In the genomic region with DNA sequence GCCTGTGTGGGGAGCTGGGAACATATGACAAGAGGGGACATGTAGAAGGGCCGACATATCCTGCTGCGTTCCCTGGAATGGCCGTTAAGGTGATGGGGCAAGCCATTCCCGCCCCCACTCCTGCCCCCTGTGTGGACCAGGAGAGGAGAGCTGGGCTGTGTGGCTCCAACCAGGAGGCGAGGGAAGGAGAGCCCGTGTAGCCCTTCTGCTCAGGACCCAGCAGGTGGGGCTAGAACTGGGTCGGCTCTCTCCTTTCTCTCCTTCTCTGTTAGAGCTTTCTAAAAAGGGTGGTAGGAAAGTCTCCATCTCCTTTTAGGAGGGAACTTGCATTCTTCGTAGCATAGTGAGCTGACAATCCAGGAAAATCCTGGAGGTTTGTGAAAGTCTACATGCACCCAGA, we compare ENCODE assay signal across 11 cellular contexts.
"Had no signal": no experiment of that assay in that cellular context is flagged by ENCODE, and none has a peak within 500 bp of the region (broad histone marks: within the 10 kb centered on the region; RNA-seq: fewer than 3 reads in every experiment).

No MANE protein-coding gene starts in this region.

- H3K9me3 ChIP-seq: lower lobe of right lung, mucosa of descending colon, testis, uterus had no signal

- DNase-seq: activated gamma-delta T cell; effector CD4-positive, alpha-beta T cell; stimulated activated CD4-positive, alpha-beta T cell treated with anti-CD3 and anti-CD28 coated beads, Interleukin-4, amount 100 ng/mL, for 1 hour had no signal

- H3K4me1 Mint-ChIP-seq: activated CD4-positive, alpha-beta memory T cell treated with anti-CD3 and anti-CD28 coated beads, Interleukin-2, amount 10 ng/mL, durations not matched to agents 7 days and 5 days; activated CD4-positive, alpha-beta T cell treated with anti-CD3 and anti-CD28 coated beads, Interleukin-2, amount 10 ng/mL, durations not matched to agents 24 days and 14 days had no signal

- H3K4me3 Mint-ChIP-seq: activated CD4-positive, alpha-beta memory T cell treated with anti-CD3 and anti-CD28 coated beads, Interleukin-2, amount 10 ng/mL, durations not matched to agents 7 days and 5 days; activated CD4-positive, alpha-beta T cell treated with anti-CD3 and anti-CD28 coated beads, Interleukin-2, amount 10 ng/mL, durations not matched to agents 24 days and 14 days; nephron progenitor cell had no signal

- H3K4me1 ChIP-seq: lower lobe of right lung, uterus had no signal

- H3K27me3 ChIP-seq: testis, uterus had no signal

- H3K36me3 ChIP-seq: uterus had no signal

- H3K9me3 Mint-ChIP-seq: activated CD4-positive, alpha-beta memory T cell treated with anti-CD3 and anti-CD28 coated beads, Interleukin-2, amount 10 ng/mL, durations not matched to agents 7 days and 5 days; activated CD4-positive, alpha-beta T cell treated with anti-CD3 and anti-CD28 coated beads, Interleukin-2, amount 10 ng/mL, durations not matched to agents 24 days and 14 days; activated naive CD4-positive, alpha-beta T cell treated with anti-CD3 and anti-CD28 coated beads, Interleukin-2, amount 50 U/mL, for 72 hours; nephron progenitor cell had no signal

- H3K27me3 Mint-ChIP-seq: activated CD4-positive, alpha-beta memory T cell treated with anti-CD3 and anti-CD28 coated beads, Interleukin-2, amount 10 ng/mL, durations not matched to agents 7 days and 5 days; activated CD4-positive, alpha-beta T cell treated with anti-CD3 and anti-CD28 coated beads, Interleukin-2, amount 10 ng/mL, durations not matched to agents 24 days and 14 days had no signal

- H3K4me3 ChIP-seq: lower lobe of right lung, mucosa of descending colon, testis, uterus had no signal

- H3K27ac ChIP-seq: lower lobe of right lung, testis, uterus had no signal
